ENCODE assay signal across 8 cellular contexts in the genomic region with DNA sequence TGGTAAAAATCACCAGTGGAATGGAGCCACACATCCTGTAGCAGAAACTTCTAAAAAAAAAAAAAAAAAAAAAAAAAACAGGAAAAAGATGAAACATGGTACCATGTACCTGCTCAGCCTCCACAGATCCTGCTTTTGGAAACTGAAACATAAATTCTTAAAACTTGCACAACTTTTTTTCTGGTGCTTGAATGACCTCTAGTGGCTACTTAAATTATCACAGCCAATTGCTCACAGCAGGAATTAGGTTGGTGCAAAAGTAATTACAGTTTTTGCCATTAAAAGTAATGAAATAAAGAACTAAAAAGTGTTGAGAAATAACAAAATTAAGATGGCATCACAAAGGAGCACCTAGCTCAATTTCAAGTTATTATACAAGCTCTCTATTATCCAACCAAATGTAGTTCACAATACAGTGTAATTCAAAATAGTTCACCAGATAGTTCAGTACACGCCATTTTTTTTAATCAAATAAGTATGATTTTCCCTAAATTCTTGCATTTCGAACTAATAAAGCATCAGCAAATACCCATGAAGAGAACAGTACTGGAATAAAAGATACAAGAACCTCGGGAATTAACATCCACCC.
DNase-seq lines count a peak whose midpoint lies in the region; ATAC-seq and TF ChIP-seq lines count a peak whose summit lies in the region.

No MANE protein-coding gene starts in this region.

- no peak for ATAC-seq in activated naive CD8-positive, alpha-beta T cell treated with anti-CD3 and anti-CD28 coated beads, Interleukin-2, amount 50 U/mL, for 24 hours

- no peaks in the 10 kb centered on the region for H3K9me3 ChIP-seq in adipocyte (ENCODE audit: control insufficient read depth, low read length)
- H3K9me3 ChIP-seq in tibial nerve, result no peaks in the 10 kb centered on the region

- H3K27ac ChIP-seq in tibial nerve, result no peak overlapping the region

- H3K4me3 ChIP-seq in LNCaP clone FGC (ENCODE audit: low read depth, low read length) (no peak overlapping the region), adipocyte (ENCODE audit: low read length) (no peak overlapping the region), tibial nerve (no peak overlapping the region)

- no peak overlapping the region for H3K4me3 Mint-ChIP-seq in activated naive CD8-positive, alpha-beta T cell treated with anti-CD3 and anti-CD28 coated beads, Interleukin-2, amount 50 U/mL, for 24 hours

- no peaks in the 10 kb centered on the region for H3K27me3 Mint-ChIP-seq in activated naive CD8-positive, alpha-beta T cell treated with anti-CD3 and anti-CD28 coated beads, Interleukin-2, amount 50 U/mL, for 24 hours

- no peak for TF ChIP-seq POLR2A in tibial nerve (IDR thresholded peaks at IDR 0.05)

- H3K27ac Mint-ChIP-seq in activated naive CD8-positive, alpha-beta T cell treated with anti-CD3 and anti-CD28 coated beads, Interleukin-2, amount 50 U/mL, for 24 hours, result no peak overlapping the region

- H3K4me1 ChIP-seq in adipocyte (ENCODE audit: control insufficient read depth, insufficient read depth, low read length) (no peaks in the 10 kb centered on the region), tibial nerve (no peaks in the 10 kb centered on the region)

- peaks cover 1% of the 10 kb centered on the region for H3K36me3 Mint-ChIP-seq in activated naive CD8-positive, alpha-beta T cell treated with anti-CD3 and anti-CD28 coated beads, Interleukin-2, amount 50 U/mL, for 24 hours (ENCODE audit: low read depth)

- no peaks in the 10 kb centered on the region for H3K4me1 Mint-ChIP-seq in activated naive CD8-positive, alpha-beta T cell treated with anti-CD3 and anti-CD28 coated beads, Interleukin-2, amount 50 U/mL, for 24 hours

- peak; percentile 68 for TF ChIP-seq CTCF in LNCaP clone FGC (IDR thresholded peaks at IDR 0.05; ENCODE audit: control insufficient read depth, extremely low read depth, insufficient read depth)
- TF ChIP-seq CTCF in tibial nerve (IDR thresholded peaks at IDR 0.05), result peak; percentile 57 to 76 (median 67)

- H3K9me3 Mint-ChIP-seq in activated naive CD8-positive, alpha-beta T cell treated with anti-CD3 and anti-CD28 coated beads, Interleukin-2, amount 50 U/mL, for 24 hours, result no peaks in the 10 kb centered on the region

- peaks cover 2% of the 10 kb centered on the region for H3K36me3 ChIP-seq in adipocyte (ENCODE audit: control insufficient read depth, insufficient read depth, low read length, severe bottlenecking)
- no peaks in the 10 kb centered on the region for H3K36me3 ChIP-seq in tibial nerve

- 56 to 57% methylated on average over 3 of the region's 3 CpGs for WGBS in tibial nerve, 2 donors

- DNase-seq in NCI-H2196 (lab: John Stamatoyannopoulos, UW; ENCODE audit: unreplicated experiment) (peak; percentile 36), NCI-H2196 treated with DMSO at 0.1 percent for 48 hours (lab: John Stamatoyannopoulos, UW; ENCODE audit: unreplicated experiment) (no peak), LNCaP clone FGC (ENCODE audit: low read depth) (peak; percentile 10), adipocyte (ENCODE audit: low read depth) (peak; percentile 77), iris pigment epithelial cell (ENCODE audit: low read depth) (peak; percentile 41), tibial nerve (ENCODE audit: low spot score in 2 of 2) (peak in 1 of 2 donors; percentile 61), D341Med (ENCODE audit: low spot score) (no peak)
- no peak for DNase-seq in activated naive CD8-positive, alpha-beta T cell treated with anti-CD3 and anti-CD28 coated beads, Interleukin-2, amount 50 U/mL, for 24 hours

- no peak for TF ChIP-seq EP300 in tibial nerve (IDR thresholded peaks at IDR 0.05)

- H3K9ac ChIP-seq in adipocyte (ENCODE audit: low read length), result no peak overlapping the region

- no peaks in the 10 kb centered on the region for H3K27me3 ChIP-seq in adipocyte (replicated peaks; ENCODE audit: control insufficient read depth, insufficient read depth, low read length)
- no peaks in the 10 kb centered on the region for H3K27me3 ChIP-seq in tibial nerve

Comparison
In these comparisons a context has a peak if more than half of its experiments do, and no peak if none do; other contexts are left out.
1. DNase-seq: peak in NCI-H2196 (single experiment), LNCaP clone FGC (single experiment), adipocyte (single experiment) and iris pigment epithelial cell (single experiment); none in NCI-H2196 treated with DMSO at 0.1 percent for 48 hours (single experiment), activated naive CD8-positive, alpha-beta T cell treated with anti-CD3 and anti-CD28 coated beads, Interleukin-2, amount 50 U/mL, for 24 hours (single experiment) and D341Med (single experiment).